13 cellular contexts compared by ENCODE assay signal in genomic region chr20:63897978-63898561, GRCh38. TPM values are rescaled to one million over a fixed set of nuclear protein-coding genes. Genes with fewer than 3 reads are reported as not detected.
DNase-seq lines count a peak whose midpoint lies in the region; ATAC-seq and TF ChIP-seq lines count a peak whose summit lies in the region.
"Had no signal": no experiment of that assay in that cellular context is flagged by ENCODE, and none has a peak within 500 bp of the region (broad histone marks: within the 10 kb centered on the region; RNA-seq: fewer than 3 reads in every experiment).

No MANE protein-coding gene starts in this region.

- H3K27ac ChIP-seq in VCaP, result peak overlapping the region; percentile 98
- H3K27ac ChIP-seq in esophagus (ENCODE audit: low read depth in 2 of 2, low read length in 1 of 2), result peak overlapping the region in 1 of 2 donors; percentile 0

- DNase-seq in activated naive CD4-positive, alpha-beta T cell treated with anti-CD3 and anti-CD28 coated beads, Interleukin-2, amount 50 U/mL, for 72 hours (ENCODE audit: low spot score in 2 of 2), result no peak
- DNase-seq in NCI-H526 (lab: John Stamatoyannopoulos, UW) (no peak), GDM1 (lab: John Stamatoyannopoulos, UW) (no peak)
- DNase-seq: DMS79, islet precursor cell, mucosa of descending colon had no signal

- no peak for TF ChIP-seq CTCF in VCaP (conservative IDR thresholded peaks at IDR 0.05)

- H3K4me1 Mint-ChIP-seq in activated naive CD4-positive, alpha-beta T cell treated with anti-CD3 and anti-CD28 coated beads, Interleukin-2, amount 50 U/mL, for 24 hours, result peaks cover 67% of the 10 kb centered on the region
- peaks cover 66% of the 10 kb centered on the region for H3K4me1 Mint-ChIP-seq in stimulated activated memory B cell treated with anti-CD40 and anti-IgM and Interleukin-4, amounts not matched to agents 10 μg/mL and 1 μg/mL and 100 μg/mL, for 72 hours

- H3K36me3 ChIP-seq in esophagus (ENCODE audit: control insufficient read depth in 2 of 2, insufficient read depth in 2 of 2, low read length in 1 of 2), result peaks cover 0 to 10% of the 10 kb centered on the region in 2 donors

- H3K4me1 ChIP-seq in esophagus (ENCODE audit: control insufficient read depth in 2 of 2, insufficient read depth in 2 of 2, low read length in 1 of 2), result peaks cover 6 to 9% of the 10 kb centered on the region in 2 donors

- no peaks in the 10 kb centered on the region for H3K27me3 ChIP-seq in esophagus (ENCODE audit: control insufficient read depth in 1 of 2, insufficient read depth in 2 of 2, low read length in 2 of 2)
- H3K27me3 ChIP-seq: upper lobe of left lung had no signal

- H3K27ac Mint-ChIP-seq in activated naive CD4-positive, alpha-beta T cell treated with anti-CD3 and anti-CD28 coated beads, Interleukin-2, amount 50 U/mL, for 24 hours, result peak overlapping the region; percentile 72
- peak overlapping the region in 1 of 2 donors; percentile 46 for H3K27ac Mint-ChIP-seq in activated naive CD4-positive, alpha-beta T cell treated with anti-CD3 and anti-CD28 coated beads, Interleukin-2, amount 50 U/mL, for 72 hours
- peak overlapping the region; percentile 91 for H3K27ac Mint-ChIP-seq in stimulated activated memory B cell treated with anti-CD40 and anti-IgM and Interleukin-4, amounts not matched to agents 10 μg/mL and 1 μg/mL and 100 μg/mL, for 72 hours

- WGBS in esophagus, 2 donors, result 75 to 86% methylated on average over 6 of the region's 6 CpGs

- H3K36me3 Mint-ChIP-seq in activated naive CD4-positive, alpha-beta T cell treated with anti-CD3 and anti-CD28 coated beads, Interleukin-2, amount 50 U/mL, for 24 hours, result peaks cover 6% of the 10 kb centered on the region
- H3K36me3 Mint-ChIP-seq in activated naive CD4-positive, alpha-beta T cell treated with anti-CD3 and anti-CD28 coated beads, Interleukin-2, amount 50 U/mL, for 72 hours, result peaks cover 8 to 26% of the 10 kb centered on the region in 2 donors
- peaks cover 6% of the 10 kb centered on the region for H3K36me3 Mint-ChIP-seq in stimulated activated memory B cell treated with anti-CD40 and anti-IgM and Interleukin-4, amounts not matched to agents 10 μg/mL and 1 μg/mL and 100 μg/mL, for 72 hours

- no peaks in the 10 kb centered on the region for H3K9me3 Mint-ChIP-seq in activated naive CD4-positive, alpha-beta T cell treated with anti-CD3 and anti-CD28 coated beads, Interleukin-2, amount 50 U/mL, for 24 hours
- H3K9me3 Mint-ChIP-seq in activated naive CD4-positive, alpha-beta T cell treated with anti-CD3 and anti-CD28 coated beads, Interleukin-2, amount 50 U/mL, for 72 hours, result no peaks in the 10 kb centered on the region
- no peaks in the 10 kb centered on the region for H3K9me3 Mint-ChIP-seq in stimulated activated memory B cell treated with anti-CD40 and anti-IgM and Interleukin-4, amounts not matched to agents 10 μg/mL and 1 μg/mL and 100 μg/mL, for 72 hours

- ATAC-seq in activated naive CD4-positive, alpha-beta T cell treated with anti-CD3 and anti-CD28 coated beads, Interleukin-2, amount 50 U/mL, for 72 hours, result no peak
- ATAC-seq in stimulated activated memory B cell treated with anti-CD40 and anti-IgM and Interleukin-4, amounts not matched to agents 10 μg/mL and 1 μg/mL and 100 μg/mL, for 72 hours, result no peak
- ATAC-seq in GM18867 (IDR thresholded peaks at IDR 0.05; ENCODE audit: unreplicated experiment), result no peak
- ATAC-seq: mucosa of descending colon, SK-N-SH treated with all-trans-retinoic acid at 6 μM for 48 hours had no signal

- peak overlapping the region; percentile 3 to 22 for H3K4me3 ChIP-seq in esophagus (ENCODE audit: low read depth in 1 of 2, low read length in 2 of 2)
- H3K4me3 ChIP-seq: mucosa of descending colon, upper lobe of left lung had no signal

- H3K4me3 Mint-ChIP-seq in activated naive CD4-positive, alpha-beta T cell treated with anti-CD3 and anti-CD28 coated beads, Interleukin-2, amount 50 U/mL, for 24 hours, result peak overlapping the region; percentile 76
- H3K4me3 Mint-ChIP-seq in stimulated activated memory B cell treated with anti-CD40 and anti-IgM and Interleukin-4, amounts not matched to agents 10 μg/mL and 1 μg/mL and 100 μg/mL, for 72 hours, result no peak overlapping the region

- H3K9me3 ChIP-seq in esophagus (ENCODE audit: control insufficient read depth in 2 of 2, insufficient read depth in 1 of 2, low read depth in 1 of 2, low read length in 1 of 2), result no peaks in the 10 kb centered on the region
- H3K9me3 ChIP-seq: mucosa of descending colon, upper lobe of left lung had no signal

- H3K27me3 Mint-ChIP-seq in activated naive CD4-positive, alpha-beta T cell treated with anti-CD3 and anti-CD28 coated beads, Interleukin-2, amount 50 U/mL, for 24 hours, result no peaks in the 10 kb centered on the region
- no peaks in the 10 kb centered on the region for H3K27me3 Mint-ChIP-seq in stimulated activated memory B cell treated with anti-CD40 and anti-IgM and Interleukin-4, amounts not matched to agents 10 μg/mL and 1 μg/mL and 100 μg/mL, for 72 hours

RNA-seq across cellular contexts. Expression of gene DNAJC5, which starts 3.1 kb away (rescaled TPM):
- total RNA-seq in activated naive CD4-positive, alpha-beta T cell treated with anti-CD3 and anti-CD28 coated beads, Interleukin-2, amount 50 U/mL, for 72 hours, result 10 to 100 TPM; 30.7 to 41.9 TPM
- polyA plus RNA-seq in esophagus, result 10 to 100 TPM; 42.9 to 59.4 TPM

RNA-seq across cellular contexts. Expression of gene TPD52L2, which starts 33.0 kb away (rescaled TPM):
- total RNA-seq in activated naive CD4-positive, alpha-beta T cell treated with anti-CD3 and anti-CD28 coated beads, Interleukin-2, amount 50 U/mL, for 72 hours, result 10 to 100 TPM; 31.3 to 62.1 TPM
- polyA plus RNA-seq in esophagus, result 100 to 1,000 TPM in 1 of 2 donors, 10 to 100 TPM in 1; 82.0 to 107 TPM

RNA-seq across cellular contexts. Expression of gene ABHD16B, which starts 36.8 kb away (rescaled TPM):
- not detected for total RNA-seq in activated naive CD4-positive, alpha-beta T cell treated with anti-CD3 and anti-CD28 coated beads, Interleukin-2, amount 50 U/mL, for 72 hours
- polyA plus RNA-seq in esophagus, result under 1 TPM; 0.42 to 0.92 TPM
- total RNA-seq: mucosa of descending colon had no signal

RNA-seq across cellular contexts. Expression of gene UCKL1, which starts 58.1 kb away (rescaled TPM):
- 10 to 100 TPM; 21.3 to 32.7 TPM for total RNA-seq in activated naive CD4-positive, alpha-beta T cell treated with anti-CD3 and anti-CD28 coated beads, Interleukin-2, amount 50 U/mL, for 72 hours
- polyA plus RNA-seq in esophagus, result 10 to 100 TPM; 40.6 to 47.3 TPM
